21 cellular contexts compared by ENCODE assay signal in genomic region chr15:66138096-66138783, GRCh38.
DNase-seq lines count a peak whose midpoint lies in the region; ATAC-seq, FAIRE-seq and TF ChIP-seq lines count a peak whose summit lies in the region.
"Had no signal": no experiment of that assay in that cellular context is flagged by ENCODE, and none has a peak within 500 bp of the region (broad histone marks: within the 10 kb centered on the region; RNA-seq: fewer than 3 reads in every experiment).

No MANE protein-coding gene starts in this region.

- TF ChIP-seq POLR2A in adrenal gland (IDR thresholded peaks at IDR 0.05) (no peak), GM12892 (IDR thresholded peaks at IDR 0.05; ENCODE audit: low read depth, low read length) (no peak)

- H3K27ac ChIP-seq in adrenal gland: no peak overlapping the region
- H3K27ac ChIP-seq in pancreas: no peak overlapping the region
- H3K27ac ChIP-seq: A549, parathyroid adenoma, right lobe of liver, upper lobe of left lung had no signal

- H3K9me3 ChIP-seq in adrenal gland (replicated peaks in 1 of 3): no peaks in the 10 kb centered on the region
- no peaks in the 10 kb centered on the region for H3K9me3 ChIP-seq in pancreas
- H3K9me3 ChIP-seq: A549, right lobe of liver, upper lobe of left lung had no signal

- intact Hi-C loops in adrenal gland (cut with DNase I): no loop called here
- intact Hi-C loops in pancreas (cut with DNase I): no loop called here

- H3K36me3 ChIP-seq in adrenal gland (replicated peaks in 1 of 2) (no peaks in the 10 kb centered on the region), pancreas (no peaks in the 10 kb centered on the region)
- H3K36me3 ChIP-seq: right lobe of liver, upper lobe of left lung had no signal

- no peak for FAIRE-seq in pancreas (lab: Jason Lieb, UNC)
- FAIRE-seq in GM12892 (lab: Jason Lieb, UNC): no peak
- FAIRE-seq: A549, endometrium had no signal

- H3K4me1 ChIP-seq in adrenal gland (replicated peaks in 1 of 2) (peaks cover 0 to 10% of the 10 kb centered on the region in 2 donors), pancreas (peaks cover 0 to 19% (median 14%) of the 10 kb centered on the region in 3 donors)
- H3K4me1 ChIP-seq: A549, parathyroid adenoma, right lobe of liver, upper lobe of left lung had no signal

- DNase-seq in NCI-H2171 treated with DMSO at 0.1 percent for 48 hours (lab: John Stamatoyannopoulos, UW) (peak; percentile 35), NCI-H2171 (lab: John Stamatoyannopoulos, UW) (no peak), NCI-H226 (peak; percentile 33), adrenal gland (peak in 6 of 7 donors; percentile 37 to 62 (median 51)), pancreas (peak in 2 of 6 donors; percentile 25 to 50), GM12892 (ENCODE audit: insufficient read length) (no peak), iPS-NIHi7 (ENCODE audit: extremely low spot score) (no peak)
- DNase-seq: activated CD4-positive, alpha-beta T cell treated with anti-CD3 and anti-CD28 coated beads for 1 hour; activated naive CD4-positive, alpha-beta T cell; activated T-cell treated with anti-CD3 and anti-CD28 coated beads, Interleukin-2, amount 50 U/mL, for 24 hours; amniotic stem cell; Kasumi-1; NCI-H1048; NCI-H345; right lobe of liver; T-cell; upper lobe of left lung had no signal

- 45 to 56% (median 50%) methylated on average over 10 of the region's 10 CpGs for WGBS in adrenal gland, 4 donors
- WGBS in pancreas, 2 donors: 29 to 42% methylated on average over 10 of the region's 10 CpGs

- H3K27me3 ChIP-seq in adrenal gland: no peaks in the 10 kb centered on the region
- no peaks in the 10 kb centered on the region for H3K27me3 ChIP-seq in pancreas
- H3K27me3 ChIP-seq: right lobe of liver, upper lobe of left lung had no signal

- TF ChIP-seq CTCF in adrenal gland (IDR thresholded peaks at IDR 0.05): no peak
- no peak for TF ChIP-seq CTCF in pancreas (IDR thresholded peaks at IDR 0.05)

- H3K4me3 ChIP-seq in adrenal gland (no peak overlapping the region), pancreas (no peak overlapping the region)
- H3K4me3 ChIP-seq: A549, right lobe of liver, upper lobe of left lung had no signal

- peak; percentile 29 to 64 (median 50) for ATAC-seq in pancreas
- no peak for ATAC-seq in GM19395 (IDR thresholded peaks at IDR 0.05; ENCODE audit: unreplicated experiment)
- ATAC-seq: A549, T-cell had no signal

Comparison
In these comparisons a context has a peak if more than half of its experiments do, and no peak if none do; other contexts are left out.
1. DNase-seq: peak in NCI-H2171 treated with DMSO at 0.1 percent for 48 hours (single experiment), NCI-H226 (single experiment) and adrenal gland (6 of 7); none in NCI-H2171 (single experiment), GM12892 (single experiment) and iPS-NIHi7 (single experiment).